ENCODE assay signal across 8 cellular contexts in genomic region chr18:8063152-8063551, GRCh38.
DNase-seq lines count a peak whose midpoint lies in the region; ATAC-seq, FAIRE-seq and TF ChIP-seq lines count a peak whose summit lies in the region.
"Not testable (repeated sequence)": the region's sequence is repeated elsewhere in the genome, so short reads cannot be mapped to it uniquely, and the experiment has no call there.

No MANE protein-coding gene starts in this region.

- not testable (repeated sequence) for H3K9me1 ChIP-seq in K562 (ENCODE audit: control insufficient read depth, insufficient read depth, low read length)

- H3K9me3 Mint-ChIP-seq in CD8-positive, alpha-beta memory T cell, result not testable (repeated sequence)

- H3K36me3 ChIP-seq in CD8-positive, alpha-beta memory T cell (ENCODE audit: insufficient read depth, low read length); HEK293 (ENCODE audit: control insufficient read depth in 2 of 2, insufficient read depth in 1 of 2, low read length in 2 of 2); RWPE2 (ENCODE audit: low read depth); K562 (ENCODE audit: control insufficient read depth, insufficient read depth, low read length); iPS-18a (ENCODE audit: control insufficient read depth, low read depth, low read length); mucosa of descending colon (ENCODE audit: low read depth); parathyroid adenoma (ENCODE audit: control insufficient read depth, insufficient read depth, low read length): not testable (repeated sequence)

- H3K79me2 ChIP-seq in K562 (ENCODE audit: control insufficient read depth, insufficient read depth, low read length); parathyroid adenoma: not testable (repeated sequence)

- peak overlapping the region in 4 of 7 donors; percentile 5 to 58 (median 40) for H3K4me3 Mint-ChIP-seq in CD8-positive, alpha-beta memory T cell

- FAIRE-seq in K562 (lab: Jason Lieb, UNC), result not testable (repeated sequence)

- H3K36me3 Mint-ChIP-seq in CD8-positive, alpha-beta memory T cell, result not testable (repeated sequence)

- H3K4me1 Mint-ChIP-seq in CD8-positive, alpha-beta memory T cell, result not testable (repeated sequence)

- H3K4me1 ChIP-seq in CD8-positive, alpha-beta memory T cell (ENCODE audit: insufficient read depth, low read length); HEK293 (ENCODE audit: control insufficient read depth, insufficient read depth, low read length); RWPE2 (ENCODE audit: insufficient read depth, poor library complexity, severe bottlenecking); K562 (replicated peaks in 1 of 2; ENCODE audit: control insufficient read depth in 2 of 2, insufficient read depth in 2 of 2, low read length in 2 of 2); mucosa of descending colon (ENCODE audit: low read depth); parathyroid adenoma: not testable (repeated sequence)
- H3K4me1 ChIP-seq in iPS-18a (ENCODE audit: control insufficient read depth, low read depth, low read length), result peaks cover 19% of the 10 kb centered on the region

- CTCF ChIA-PET in CD8-positive, alpha-beta memory T cell (lab: Charles Lee); K562 (lab: Yijun Ruan, JAX; ENCODE audit: low intra/inter-chr PET ratio): not testable (repeated sequence)
- CTCF ChIA-PET in HEK293 (lab: Yijun Ruan, JAX), result interaction anchor here (1.0 kb wide), 1 partner anchor 791 kb away, joined by 4 read pairs; no protein-coding TSS in a partner anchor

- POLR2A ChIA-PET in CD8-positive, alpha-beta memory T cell (lab: Charles Lee); HEK293 (lab: Yijun Ruan, JAX); K562 (lab: Yijun Ruan, JAX): not testable (repeated sequence)

- not testable (repeated sequence) for DNase-seq in CD8-positive, alpha-beta memory T cell; RWPE2 (ENCODE audit: low spot score); K562 (ENCODE audit: extremely low read depth in 1 of 4, low spot score in 3 of 4); epithelial cell of prostate (ENCODE audit: low read depth, low spot score)
- peak in 2 of 3 donors; percentile 13 to 38 for DNase-seq in mucosa of descending colon

- H3K27me3 ChIP-seq in CD8-positive, alpha-beta memory T cell (ENCODE audit: insufficient read depth, low read length, poor library complexity, severe bottlenecking); RWPE2 (ENCODE audit: insufficient read depth, poor library complexity, severe bottlenecking); K562 (ENCODE audit: control insufficient read depth in 2 of 2, insufficient read depth in 2 of 2, low read length in 2 of 2); iPS-18a (ENCODE audit: control insufficient read depth, insufficient read depth, low read length); parathyroid adenoma (ENCODE audit: control insufficient read depth, insufficient read depth, low read length): not testable (repeated sequence)

- BruUV-seq in K562 (replicated peaks; lab: Mats Ljungman, UMichigan), result not testable (repeated sequence)

- not testable (repeated sequence) for TF ChIP-seq EP300 in K562 (IDR thresholded peaks at IDR 0.05; ENCODE audit: low read length)

- 0 out of 2 replicates have a peak overlapping the region, but pooled peaks have one; percentile 32 for H3K4me2 ChIP-seq in K562 (ENCODE audit: insufficient read depth, low read length)
- not testable (repeated sequence) for H3K4me2 ChIP-seq in parathyroid adenoma (ENCODE audit: low read length)

- H4K20me1 ChIP-seq in K562 (replicated peaks; ENCODE audit: control insufficient read depth, insufficient read depth, low read length), result not testable (repeated sequence)

- ATAC-seq in RWPE2 (ENCODE audit: low read depth), result peak; percentile 29; the same call in 1 of the 3 replicates
- ATAC-seq in K562, mucosa of descending colon: not testable (repeated sequence)

- 1% methylated on average over 9 of the region's 22 CpGs for WGBS in K562 (ENCODE audit: insufficient coverage, low coverage, missing lambda C conversion rate)

- not testable (repeated sequence) for TF ChIP-seq RAD21 in K562 (CRISPR knock-in tag; conservative IDR thresholded peaks at IDR 0.05 in 1 of 2, IDR thresholded peaks at IDR 0.05 in 1 of 2)

- not testable (repeated sequence) for H3K9ac ChIP-seq in K562 (ENCODE audit: insufficient read depth in 1 of 2, low read depth in 2 of 2, low read length in 2 of 2); parathyroid adenoma
- H3K9ac ChIP-seq in iPS-18a (ENCODE audit: low read length), result peak overlapping the region; percentile 23

- H3K27ac Mint-ChIP-seq in CD8-positive, alpha-beta memory T cell, result not testable (repeated sequence)

- not testable (repeated sequence) for H3K27me3 Mint-ChIP-seq in CD8-positive, alpha-beta memory T cell

- H3K4me3 ChIP-seq in CD8-positive, alpha-beta memory T cell (ENCODE audit: low read length); HEK293 (ENCODE audit: low read depth, low read length); K562; mucosa of descending colon; parathyroid adenoma (ENCODE audit: low read depth, low read length): not testable (repeated sequence)
- H3K4me3 ChIP-seq in RWPE2 (ENCODE audit: severe bottlenecking), result peak overlapping the region; percentile 33
- H3K4me3 ChIP-seq in iPS-18a (ENCODE audit: low read length), result peak overlapping the region; percentile 43

- peak overlapping the region; percentile 20 for H2AFZ ChIP-seq in K562 (ENCODE audit: low read depth, low read length)
- peak overlapping the region; percentile 25 for H2AFZ ChIP-seq in parathyroid adenoma

- intact Hi-C loops in K562 (cut with micrococcal nuclease); mucosa of descending colon (cut with DNase I, micrococcal nuclease): not testable (repeated sequence)

- not testable (repeated sequence) for H3K9me3 ChIP-seq in CD8-positive, alpha-beta memory T cell (ENCODE audit: low read length); HEK293 (ENCODE audit: control insufficient read depth, insufficient read depth, low read depth, low read length); RWPE2 (ENCODE audit: severe bottlenecking); K562 (replicated peaks; ENCODE audit: control insufficient read depth, insufficient read depth, low read depth, low read length); iPS-18a (ENCODE audit: control insufficient read depth, low read depth, low read length); mucosa of descending colon; parathyroid adenoma (ENCODE audit: control insufficient read depth, low read length)

- not testable (repeated sequence) for TF ChIP-seq POLR2A in K562 (conservative IDR thresholded peaks at IDR 0.05)

- in situ Hi-C loops in K562 (cut with MboI), result not testable (repeated sequence)

- not testable (repeated sequence) for H3K27ac ChIP-seq in CD8-positive, alpha-beta memory T cell (ENCODE audit: low read depth, low read length); HEK293 (ENCODE audit: extremely low read depth, low read depth, low read length); K562 (ENCODE audit: extremely low read depth, low read depth, low read length); iPS-18a (ENCODE audit: low read length); parathyroid adenoma
- H3K27ac ChIP-seq in RWPE2 (ENCODE audit: poor library complexity, severe bottlenecking) (peak overlapping the region; percentile 57), epithelial cell of prostate (peak overlapping the region; percentile 73)

- not testable (repeated sequence) for TF ChIP-seq CTCF in HEK293 (tag by site-specific recombination; IDR thresholded peaks at IDR 0.05); K562 (IDR thresholded peaks at IDR 0.05 in 2 of 3, conservative IDR thresholded peaks at IDR 0.05 in 1 of 3; ENCODE audit: insufficient read depth in 2 of 3, low read depth in 1 of 3, low read length in 3 of 3); mucosa of descending colon (IDR thresholded peaks at IDR 0.05); parathyroid adenoma (IDR thresholded peaks at IDR 0.05)
- TF ChIP-seq CTCF in RWPE2 (IDR thresholded peaks at IDR 0.05; ENCODE audit: poor library complexity, severe bottlenecking), result peak; percentile 15

TF ChIP-seq in HEK293, 187 proteins besides CTCF, POLR2A, EP300 and RAD21:
- TF ChIP-seq ZFHX2 (tag by site-specific recombination; conservative IDR thresholded peaks at IDR 0.05), result peak; percentile 29; the same call in 1 of the 2 replicates

TF ChIP-seq in K562, 482 proteins besides CTCF, POLR2A, EP300 and RAD21:
- TF ChIP-seq NRF1 (conservative IDR thresholded peaks at IDR 0.05 in 1 of 2, IDR thresholded peaks at IDR 0.05 in 1 of 2), result peak in 1 of 2 experiments; percentile 18; a peak in 1 of 4 replicates
